1 cellular context compared by ENCODE assay signal in genomic region chr11:114586797-114587196, GRCh38.
TF ChIP-seq lines count a peak whose summit lies in the region.

No MANE protein-coding gene starts in this region.

TF ChIP-seq in HepG2, 621 proteins besides CTCF, POLR2A, EP300 and RAD21:
- peak; percentile 43 for TF ChIP-seq STAG1 (CRISPR knock-in tag; IDR thresholded peaks at IDR 0.05)
- no peak for TF ChIP-seq ZMAT5 (CRISPR knock-in tag; IDR thresholded peaks at IDR 0.05; ENCODE audit: borderline replicate concordance, low read depth)
TF ChIP-seq in HepG2: peak in this region for 1.
